In the genomic region with DNA sequence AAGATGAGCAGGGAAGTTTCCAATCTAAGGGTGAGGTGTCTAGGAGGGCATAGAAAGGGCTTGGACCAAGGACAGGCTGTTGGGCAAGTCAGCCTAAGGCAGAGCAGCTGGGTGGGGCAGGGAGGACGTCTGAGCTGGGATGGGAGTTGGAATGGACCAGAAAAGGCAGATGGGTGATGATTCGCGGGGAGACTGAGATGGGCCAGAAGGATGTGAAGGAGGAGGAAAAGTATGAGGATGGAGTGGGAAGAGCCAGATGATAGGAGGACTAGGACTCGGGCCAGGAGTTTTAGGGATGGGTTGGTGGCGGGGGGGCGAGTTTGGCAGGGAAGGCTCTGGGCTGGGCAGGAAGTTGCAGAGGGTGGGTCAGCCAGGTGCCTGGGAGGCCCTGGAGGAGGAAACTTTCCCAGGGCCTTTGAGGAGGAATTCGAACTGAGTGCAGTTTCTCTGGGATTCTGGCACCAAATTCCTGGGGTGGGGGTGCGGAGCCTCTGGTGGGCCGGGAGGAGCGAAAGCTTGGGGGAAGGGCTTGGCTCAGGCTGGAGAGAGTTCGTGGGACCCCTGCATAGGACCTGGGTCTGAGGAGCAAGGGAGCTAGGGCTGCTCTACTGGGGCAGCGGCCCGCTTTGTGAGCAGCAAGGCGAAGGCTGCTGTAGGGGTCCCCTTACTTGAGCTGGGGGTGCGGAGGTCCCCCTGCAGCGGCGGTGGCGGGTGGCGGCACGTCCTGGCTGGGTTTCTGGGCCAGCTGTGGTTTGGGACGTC, we compare ENCODE assay signal across 9 cellular contexts. TPM values are rescaled to one million over a fixed set of nuclear protein-coding genes. Genes with fewer than 3 reads are reported as not detected.
DNase-seq lines count a peak whose midpoint lies in the region; ATAC-seq and TF ChIP-seq lines count a peak whose summit lies in the region.
"Had no signal": no experiment of that assay in that cellular context is flagged by ENCODE, and none has a peak within 500 bp of the region (broad histone marks: within the 10 kb centered on the region; RNA-seq: fewer than 3 reads in every experiment).

No MANE protein-coding gene starts in this region.

- peak overlapping the region in 9 of 10 experiments; percentile 36 to 65 (median 53); a peak in 15 of 20 replicates for H3K4me3 ChIP-seq in BLaER1 treated with 17β-estradiol and CSF1 and Interleukin-3, amounts not matched to agents 10 nM and 100 nM
- H3K4me3 ChIP-seq in SJSA1 = peak overlapping the region; percentile 43

- H3K9ac ChIP-seq in BLaER1 treated with 17β-estradiol and CSF1 and Interleukin-3, amounts not matched to agents 10 nM and 100 nM = peak overlapping the region; percentile 77 to 90 (median 80)

- peaks cover 0 to 33% (median 13%) of the 10 kb centered on the region in 11 experiments; a peak in 9 of 22 replicates for H3K9me3 ChIP-seq in BLaER1 treated with 17β-estradiol and CSF1 and Interleukin-3, amounts not matched to agents 10 nM and 100 nM (replicated peaks in 1 of 11)
- H3K9me3 ChIP-seq in SJSA1 (replicated peaks) = no peaks in the 10 kb centered on the region

- no peak for TF ChIP-seq POLR2A in GM18505 (IDR thresholded peaks at IDR 0.05; ENCODE audit: borderline replicate concordance, extremely low read depth, insufficient read depth, insufficient read length)

- peak overlapping the region; percentile 64 to 94 (median 88); a peak in 21 of 22 replicates for H3K27ac ChIP-seq in BLaER1 treated with 17β-estradiol and CSF1 and Interleukin-3, amounts not matched to agents 10 nM and 100 nM
- peak overlapping the region; percentile 96 for H3K27ac ChIP-seq in SJSA1

- intact Hi-C loops in Right ventricle myocardium superior (cut with DNase I) = no loop called here

- H3K36me3 ChIP-seq in BLaER1 treated with 17β-estradiol and CSF1 and Interleukin-3, amounts not matched to agents 10 nM and 100 nM = peaks cover 14 to 36% (median 30%) of the 10 kb centered on the region in 11 experiments; a peak in 20 of 22 replicates
- peaks cover 24% of the 10 kb centered on the region for H3K36me3 ChIP-seq in SJSA1

- H3K4me2 ChIP-seq in BLaER1 treated with 17β-estradiol and CSF1 and Interleukin-3, amounts not matched to agents 10 nM and 100 nM = peak overlapping the region; percentile 69 to 87 (median 83)

- H3K4me1 ChIP-seq in BLaER1 treated with 17β-estradiol and CSF1 and Interleukin-3, amounts not matched to agents 10 nM and 100 nM = peaks cover 35 to 70% (median 58%) of the 10 kb centered on the region in 10 experiments
- peaks cover 44% of the 10 kb centered on the region for H3K4me1 ChIP-seq in SJSA1 (replicated peaks)

- no peak for TF ChIP-seq CTCF in omental fat pad (IDR thresholded peaks at IDR 0.05)

- peaks cover 0 to 56% (median 28%) of the 10 kb centered on the region in 11 experiments; a peak in 17 of 22 replicates for H3K27me3 ChIP-seq in BLaER1 treated with 17β-estradiol and CSF1 and Interleukin-3, amounts not matched to agents 10 nM and 100 nM
- no peaks in the 10 kb centered on the region for H3K27me3 ChIP-seq in SJSA1 (replicated peaks)

- peaks cover 0 to 8% (median 0%) of the 10 kb centered on the region in 11 experiments; a peak in 4 of 22 replicates for H4K20me1 ChIP-seq in BLaER1 treated with 17β-estradiol and CSF1 and Interleukin-3, amounts not matched to agents 10 nM and 100 nM

- peak; percentile 79 to 80 for DNase-seq in SJSA1 (ENCODE audit: low read depth in 1 of 2, low spot score in 2 of 2)
- DNase-seq in Right ventricle myocardium superior = no peak
- DNase-seq in omental fat pad (ENCODE audit: low spot score) = no peak
- DNase-seq in NCI-H524 (lab: John Stamatoyannopoulos, UW) = no peak
- no peak for DNase-seq in activated effector memory CD4-positive, alpha-beta T cell treated with anti-CD3 and anti-CD28 coated beads, Interleukin-2, amount 50 U/mL, for 16 hours
- DNase-seq: amniotic stem cell had no signal

- peak; percentile 59 for ATAC-seq in Right ventricle myocardium superior (ENCODE audit: poor library complexity)
- ATAC-seq in omental fat pad (ENCODE audit: low FRiP score) = peak; percentile 78
- no peak for ATAC-seq in GM18505 (IDR thresholded peaks at IDR 0.05; ENCODE audit: unreplicated experiment)
- ATAC-seq in activated CD4-positive, CD25-positive, alpha-beta regulatory T cell treated with anti-CD3 and anti-CD28 coated beads, Interleukin-2, amount 50 U/mL, for 24 hours = no peak

RNA-seq across cellular contexts. Expression of a gene that starts 8.7 kb away (rescaled TPM):
- total RNA-seq in SJSA1 (2014; rRNA removed; shearing (Covaris generic)) = 245 and 330 TPM in 2 replicates
- total RNA-seq in Right ventricle myocardium superior (62.7 TPM), omental fat pad (1,000 to 10,000 TPM in 2 of 4 donors, 100 to 1,000 TPM in 1, 10 to 100 TPM in 1; 92.8 to 1,509 (median 915) TPM)

RNA-seq across cellular contexts. Expression of a gene that starts 12.5 kb away (rescaled TPM):
- 29.8 and 30.1 TPM in 2 replicates for total RNA-seq in SJSA1 (2014; rRNA removed; shearing (Covaris generic))
- total RNA-seq in Right ventricle myocardium superior (65.7 TPM), omental fat pad (10 to 100 TPM; 31.2 to 43.8 (median 38.9) TPM)

RNA-seq across cellular contexts. Expression of a gene that starts 46.1 kb away (rescaled TPM):
- 0.53 and 1.5 TPM in 2 replicates for total RNA-seq in SJSA1 (2014; rRNA removed; shearing (Covaris generic))
- total RNA-seq in Right ventricle myocardium superior (10.9 TPM), omental fat pad (1 to 10 TPM in 3 of 4 donors, not detected in 1; 1.0 to 3.1 (median 1.3) TPM)

RNA-seq across cellular contexts. Expression of a gene that starts 56.2 kb away (rescaled TPM):
- 0.66 TPM in 1 of 2 replicates, not detected in the other for total RNA-seq in SJSA1 (2014; rRNA removed; shearing (Covaris generic))
- total RNA-seq in Right ventricle myocardium superior (2.6 TPM), omental fat pad (10 to 100 TPM in 2 of 4 donors, 1 to 10 TPM in 2; 7.4 to 53.9 (median 11.2) TPM)

Comparison
In these comparisons a context has a peak if more than half of its experiments do, and no peak if none do; other contexts are left out.
1. DNase-seq: peak in SJSA1 (2 of 2); none in Right ventricle myocardium superior (single experiment), omental fat pad (single experiment), NCI-H524 (0 of 2) and activated effector memory CD4-positive, alpha-beta T cell treated with anti-CD3 and anti-CD28 coated beads, Interleukin-2, amount 50 U/mL, for 16 hours (single experiment).
2. ATAC-seq: peak in Right ventricle myocardium superior (single experiment) and omental fat pad (single experiment); none in GM18505 (single experiment) and activated CD4-positive, CD25-positive, alpha-beta regulatory T cell treated with anti-CD3 and anti-CD28 coated beads, Interleukin-2, amount 50 U/mL, for 24 hours (0 of 2).